11 cellular contexts compared by ENCODE assay signal in genomic region chr20:38840053-38840893, GRCh38. TPM values are rescaled to one million over a fixed set of nuclear protein-coding genes. Genes with fewer than 3 reads are reported as not detected.
DNase-seq lines count a peak whose midpoint lies in the region; ATAC-seq and TF ChIP-seq lines count a peak whose summit lies in the region.
"Had no signal": no experiment of that assay in that cellular context is flagged by ENCODE, and none has a peak within 500 bp of the region (broad histone marks: within the 10 kb centered on the region; RNA-seq: fewer than 3 reads in every experiment).

No MANE protein-coding gene starts in this region.

- H3K27me3 ChIP-seq in CD4-positive, alpha-beta T cell (ENCODE audit: control insufficient read depth, insufficient read depth, low read length), result no peaks in the 10 kb centered on the region
- H3K27me3 ChIP-seq: BLaER1 treated with 17β-estradiol and CSF1 and Interleukin-3, amounts not matched to agents 10 nM and 100 nM had no signal

- TF ChIP-seq CTCF in CD4-positive, alpha-beta T cell (IDR thresholded peaks at IDR 0.05), result no peak
- TF ChIP-seq CTCF in WTC11 (IDR thresholded peaks at IDR 0.05), result no peak
- no peak for TF ChIP-seq CTCF in omental fat pad (IDR thresholded peaks at IDR 0.05)

- CTCF ChIA-PET in CD4-positive, alpha-beta T cell (lab: Charles Lee), result interaction anchor here (0.7 to 1.8 kb wide), 5 partner anchors 20 to 53 kb away, joined by 3 to 8 read pairs (median 4); partner anchors contain the start of gene PPP1R16B
- CTCF ChIA-PET in WTC11 (lab: Charles Lee), result interaction anchor here (0.9 to 1.3 kb wide), 2 partner anchors 35 to 54 kb away, joined by 4 to 5 read pairs; partner anchors contain the start of gene PPP1R16B
- CTCF ChIA-PET in HEK293T (lab: Yijun Ruan, JAX), result no interaction called here

- POLR2A ChIA-PET in CD4-positive, alpha-beta T cell (lab: Charles Lee), result interaction anchor here (0.8 to 7.3 kb wide), 8 partner anchors 9 to 43 kb away, joined by 3 to 92 read pairs (median 4); partner anchors contain the start of gene PPP1R16B
- POLR2A ChIA-PET in WTC11 (lab: Charles Lee) (interaction anchor here (0.6 kb wide), 2 partner anchors 35 to 70 kb away, joined by 3 read pairs; partner anchors contain the start of gene PPP1R16B), HEK293T (lab: Yijun Ruan, JAX) (interaction anchor here (0.9 kb wide), 1 partner anchor 14 kb away, joined by 3 read pairs; no protein-coding TSS in a partner anchor)

- peak overlapping the region; percentile 97 for H3K27ac Mint-ChIP-seq in CD4-positive, alpha-beta T cell
- H3K27ac Mint-ChIP-seq in WTC11, result peak overlapping the region; percentile 13; the same call in 1 of the 2 replicates
- H3K27ac Mint-ChIP-seq in central memory CD8-positive, alpha-beta T cell (ENCODE audit: low read depth), result peak overlapping the region; percentile 99

- H3K36me3 Mint-ChIP-seq in CD4-positive, alpha-beta T cell (ENCODE audit: low read depth), result peaks cover 57% of the 10 kb centered on the region
- peaks cover 4% of the 10 kb centered on the region; the same call in 1 of the 2 replicates for H3K36me3 Mint-ChIP-seq in WTC11
- H3K36me3 Mint-ChIP-seq in central memory CD8-positive, alpha-beta T cell (ENCODE audit: insufficient read depth), result peaks cover 49% of the 10 kb centered on the region

- H3K27me3 Mint-ChIP-seq in CD4-positive, alpha-beta T cell, result no peaks in the 10 kb centered on the region
- H3K27me3 Mint-ChIP-seq in WTC11 (ENCODE audit: low read depth), result no peaks in the 10 kb centered on the region
- no peaks in the 10 kb centered on the region for H3K27me3 Mint-ChIP-seq in central memory CD8-positive, alpha-beta T cell

- ATAC-seq in CD4-positive, alpha-beta T cell (ENCODE audit: poor library complexity), result peak; percentile 41
- ATAC-seq in WTC11 (no peak), omental fat pad (ENCODE audit: low FRiP score) (peak; percentile 92), HG02981 (IDR thresholded peaks at IDR 0.05; ENCODE audit: unreplicated experiment) (no peak), GM21576 (IDR thresholded peaks at IDR 0.05; ENCODE audit: unreplicated experiment) (no peak)
- ATAC-seq in central memory CD8-positive, alpha-beta T cell (replicated peaks; ENCODE audit: extremely low read depth, poor library complexity, severe bottlenecking), result peak; percentile 50

- no peaks in the 10 kb centered on the region for H3K9me3 Mint-ChIP-seq in CD4-positive, alpha-beta T cell
- no peaks in the 10 kb centered on the region for H3K9me3 Mint-ChIP-seq in WTC11
- H3K9me3 Mint-ChIP-seq in central memory CD8-positive, alpha-beta T cell, result no peaks in the 10 kb centered on the region

- peak overlapping the region; percentile 42 for H3K4me3 Mint-ChIP-seq in CD4-positive, alpha-beta T cell
- no peak overlapping the region for H3K4me3 Mint-ChIP-seq in WTC11
- H3K4me3 Mint-ChIP-seq in central memory CD8-positive, alpha-beta T cell, result peak overlapping the region; percentile 78

- H3K9me3 ChIP-seq in CD4-positive, alpha-beta T cell (ENCODE audit: control insufficient read depth, low read length), result no peaks in the 10 kb centered on the region
- H3K9me3 ChIP-seq: BLaER1 treated with 17β-estradiol and CSF1 and Interleukin-3, amounts not matched to agents 10 nM and 100 nM had no signal

- intact Hi-C loops in CD4-positive, alpha-beta T cell (cut with DNase I, micrococcal nuclease), result loop anchor here (2.0 to 5.0 kb wide), 2 partner anchors 35 to 52 kb away; partner anchors contain the start of gene PPP1R16B (in 1 of the 2)

- peaks cover 73% of the 10 kb centered on the region for H3K4me1 Mint-ChIP-seq in CD4-positive, alpha-beta T cell (ENCODE audit: low read depth)
- H3K4me1 Mint-ChIP-seq in WTC11, result peaks cover 25% of the 10 kb centered on the region
- H3K4me1 Mint-ChIP-seq in central memory CD8-positive, alpha-beta T cell, result peaks cover 50% of the 10 kb centered on the region

- H3K27ac ChIP-seq in CD4-positive, alpha-beta T cell (ENCODE audit: low read depth, low read length), result peak overlapping the region; percentile 60

- peak in 2 of 10 experiments; percentile 22 to 41 for DNase-seq in CD4-positive, alpha-beta T cell
- no peak for DNase-seq in WTC11 (ENCODE audit: low spot score)
- peak; percentile 30 to 54 for DNase-seq in central memory CD8-positive, alpha-beta T cell (ENCODE audit: low spot score in 2 of 2)
- no peak for DNase-seq in omental fat pad (ENCODE audit: low spot score)
- no peak for DNase-seq in NCI-H345 (lab: John Stamatoyannopoulos, UW)
- no peak for DNase-seq in HEK293T (ENCODE audit: extremely low spot score)
- DNase-seq: mammary epithelial cell, NCI-H187 treated with DMSO at 0.1 percent for 48 hours had no signal

TF ChIP-seq in WTC11, 78 proteins besides CTCF, POLR2A, EP300 and RAD21 (continues in another document):
- TF ChIP-seq ARID4B (CRISPR knock-in tag; IDR thresholded peaks at IDR 0.05; ENCODE audit: borderline replicate concordance) (no peak), SOX15 (CRISPR knock-in tag; IDR thresholded peaks at IDR 0.05) (no peak)

TF ChIP-seq in HEK293T, 16 proteins besides CTCF, POLR2A, EP300 and RAD21:
- TF ChIP-seq SP1 (IDR thresholded peaks at IDR 0.05), result no peak
- no peak for TF ChIP-seq NFRKB (IDR thresholded peaks at IDR 0.05)
- no peak for TF ChIP-seq PKNOX1 (IDR thresholded peaks at IDR 0.05)
- TF ChIP-seq FOXK2 (IDR thresholded peaks at IDR 0.05), result no peak
- TF ChIP-seq BHLHE40 (IDR thresholded peaks at IDR 0.05; ENCODE audit: borderline replicate concordance), result no peak
- TF ChIP-seq FOXM1 (IDR thresholded peaks at IDR 0.05; ENCODE audit: borderline replicate concordance), result no peak
- no peak for TF ChIP-seq ARNT (IDR thresholded peaks at IDR 0.05)
- TF ChIP-seq FOXA1 (IDR thresholded peaks at IDR 0.05), result no peak
- TF ChIP-seq L3MBTL2 (conservative IDR thresholded peaks at IDR 0.05), result no peak
- TF ChIP-seq ELF4 (IDR thresholded peaks at IDR 0.05), result no peak
- TF ChIP-seq CTBP1 (IDR thresholded peaks at IDR 0.05; ENCODE audit: borderline replicate concordance), result no peak

RNA-seq across cellular contexts. Expression of gene PPP1R16B, which starts 34.8 kb away (rescaled TPM):
- total RNA-seq in CD4-positive, alpha-beta T cell, result 10 to 100 TPM; 87.6 to 91.1 TPM
- total RNA-seq in WTC11 (2021), result 8.1 to 12.0 TPM (median 8.2 TPM) in 3 replicates
- total RNA-seq in omental fat pad, result 10 to 100 TPM in 3 of 4 donors, 1 to 10 TPM in 1; 7.1 to 48.4 (median 21.6) TPM

Comparison
In these comparisons a context has a peak if more than half of its experiments do, and no peak if none do; other contexts are left out.
1. ATAC-seq: peak in CD4-positive, alpha-beta T cell (single experiment), central memory CD8-positive, alpha-beta T cell (single experiment) and omental fat pad (single experiment); none in WTC11 (single experiment), HG02981 (single experiment) and GM21576 (single experiment).
2. DNase-seq: peak in central memory CD8-positive, alpha-beta T cell (2 of 2); none in WTC11 (single experiment), omental fat pad (single experiment), NCI-H345 (single experiment) and HEK293T (single experiment).
3. H3K27ac Mint-ChIP-seq: peak in every context shown above with its lines; median percentile 99 in central memory CD8-positive, alpha-beta T cell; 97 in CD4-positive, alpha-beta T cell; 13 in WTC11.